8 cellular contexts compared by ENCODE assay signal in the genomic region with DNA sequence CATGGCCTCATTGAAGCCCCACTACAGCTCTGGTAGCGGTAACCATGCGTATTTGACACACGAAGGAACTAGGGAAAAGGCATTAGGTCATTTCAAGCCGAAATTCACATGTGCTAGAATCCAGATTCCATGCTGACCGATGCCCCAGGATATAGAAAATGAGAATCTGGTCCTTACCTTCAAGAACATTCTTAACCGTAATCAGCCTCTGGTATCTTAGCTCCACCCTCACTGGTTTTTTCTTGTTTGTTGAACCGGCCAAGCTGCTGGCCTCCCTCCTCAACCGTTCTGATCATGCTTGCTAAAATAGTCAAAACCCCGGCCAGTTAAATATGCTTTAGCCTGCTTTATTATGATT. TPM values are rescaled to one million over a fixed set of nuclear protein-coding genes. Genes with fewer than 3 reads are reported as not detected.
A peak's percentile ranks its signal among the peaks of the same experiment; 100 is the strongest.
DNase-seq lines count a peak whose midpoint lies in the region; ATAC-seq and TF ChIP-seq lines count a peak whose summit lies in the region.

No MANE protein-coding gene starts in this region.

- peak overlapping the region; percentile 86 to 90 for H3K4me3 Mint-ChIP-seq in activated T-cell treated with anti-CD3 and anti-CD28 coated beads, Interleukin-2, amount 50 U/mL, for 72 hours

- peak overlapping the region; percentile 76 for H3K27ac Mint-ChIP-seq in activated T-cell treated with anti-CD3 and anti-CD28 coated beads, Interleukin-2, amount 50 U/mL, for 72 hours

- no peaks in the 10 kb centered on the region for H3K27me3 Mint-ChIP-seq in activated T-cell treated with anti-CD3 and anti-CD28 coated beads, Interleukin-2, amount 50 U/mL, for 72 hours (ENCODE audit: low read depth)

- H3K27me3 ChIP-seq in subcutaneous abdominal adipose tissue (ENCODE audit: control insufficient read depth in 5 of 5, insufficient read depth in 4 of 5, low read length in 5 of 5), result no peaks in the 10 kb centered on the region

- H3K4me3 ChIP-seq in GM12864 (ENCODE audit: low read depth, low read length) (peak overlapping the region; percentile 67), iPS-18c (ENCODE audit: insufficient read depth, low read depth, low read length) (peak overlapping the region; percentile 65; the same call in 1 of the 2 replicates), subcutaneous abdominal adipose tissue (ENCODE audit: low read depth in 1 of 5, low read length in 5 of 5) (peak overlapping the region; percentile 52 to 67 (median 61))

- H3K9me3 Mint-ChIP-seq in activated T-cell treated with anti-CD3 and anti-CD28 coated beads, Interleukin-2, amount 50 U/mL, for 72 hours, result no peaks in the 10 kb centered on the region

- peak; percentile 9 for ATAC-seq in HG03159 (IDR thresholded peaks at IDR 0.05; ENCODE audit: unreplicated experiment)
- no peak for ATAC-seq in activated T-cell treated with anti-CD3 and anti-CD28 coated beads, Interleukin-2, amount 50 U/mL, for 72 hours (replicated peaks in 1 of 2)
- ATAC-seq in GM21786 (IDR thresholded peaks at IDR 0.05; ENCODE audit: unreplicated experiment), result no peak

- H3K4me1 ChIP-seq in subcutaneous abdominal adipose tissue (ENCODE audit: control insufficient read depth in 5 of 5, insufficient read depth in 5 of 5, low read length in 5 of 5), result peaks cover 0 to 11% (median 3%) of the 10 kb centered on the region in 5 donors

- H3K9ac ChIP-seq in subcutaneous abdominal adipose tissue (ENCODE audit: low read length in 5 of 5), result peak overlapping the region in 3 of 5 donors; percentile 23 to 58 (median 46)

- H3K36me3 Mint-ChIP-seq in activated T-cell treated with anti-CD3 and anti-CD28 coated beads, Interleukin-2, amount 50 U/mL, for 72 hours (ENCODE audit: insufficient read depth in 2 of 2), result no peaks in the 10 kb centered on the region

- no peaks in the 10 kb centered on the region for H3K36me3 ChIP-seq in subcutaneous abdominal adipose tissue (ENCODE audit: control insufficient read depth in 5 of 5, insufficient read depth in 5 of 5, low read length in 5 of 5)

- no peak overlapping the region for H3K27ac ChIP-seq in subcutaneous abdominal adipose tissue (ENCODE audit: low read depth, low read length)

- H3K9me3 ChIP-seq in iPS-18c (ENCODE audit: control insufficient read depth, insufficient read depth, low read length) (peaks cover 5% of the 10 kb centered on the region), subcutaneous abdominal adipose tissue (ENCODE audit: control insufficient read depth in 5 of 5, low read length in 5 of 5) (no peaks in the 10 kb centered on the region)

- peaks cover 8% of the 10 kb centered on the region for H3K4me1 Mint-ChIP-seq in activated T-cell treated with anti-CD3 and anti-CD28 coated beads, Interleukin-2, amount 50 U/mL, for 72 hours (ENCODE audit: low read depth)

- DNase-seq in GM12864 (ENCODE audit: low read depth) (no peak), CD1c-positive myeloid dendritic cell (ENCODE audit: extremely low spot score) (no peak)
- no peak for DNase-seq in activated T-cell treated with anti-CD3 and anti-CD28 coated beads, Interleukin-2, amount 50 U/mL, for 72 hours
- no peak for DNase-seq in stimulated activated CD4-positive, alpha-beta T cell treated with anti-CD3 and anti-CD28 coated beads, Interleukin-4, amount 100 ng/mL, for 1 hour

- no peak for TF ChIP-seq CTCF in GM12864 (IDR thresholded peaks at IDR 0.05; ENCODE audit: low read depth, low read length, missing control alignments)

RNA-seq across cellular contexts. Expression of gene HPRT1, which starts 0.9 kb away (rescaled TPM):
- total RNA-seq in activated T-cell treated with anti-CD3 and anti-CD28 coated beads, Interleukin-2, amount 50 U/mL, for 72 hours, result 10 to 100 TPM; 58.5 to 64.3 TPM
